Comparison of ENCODE assay signal across 8 cellular contexts in the genomic region with DNA sequence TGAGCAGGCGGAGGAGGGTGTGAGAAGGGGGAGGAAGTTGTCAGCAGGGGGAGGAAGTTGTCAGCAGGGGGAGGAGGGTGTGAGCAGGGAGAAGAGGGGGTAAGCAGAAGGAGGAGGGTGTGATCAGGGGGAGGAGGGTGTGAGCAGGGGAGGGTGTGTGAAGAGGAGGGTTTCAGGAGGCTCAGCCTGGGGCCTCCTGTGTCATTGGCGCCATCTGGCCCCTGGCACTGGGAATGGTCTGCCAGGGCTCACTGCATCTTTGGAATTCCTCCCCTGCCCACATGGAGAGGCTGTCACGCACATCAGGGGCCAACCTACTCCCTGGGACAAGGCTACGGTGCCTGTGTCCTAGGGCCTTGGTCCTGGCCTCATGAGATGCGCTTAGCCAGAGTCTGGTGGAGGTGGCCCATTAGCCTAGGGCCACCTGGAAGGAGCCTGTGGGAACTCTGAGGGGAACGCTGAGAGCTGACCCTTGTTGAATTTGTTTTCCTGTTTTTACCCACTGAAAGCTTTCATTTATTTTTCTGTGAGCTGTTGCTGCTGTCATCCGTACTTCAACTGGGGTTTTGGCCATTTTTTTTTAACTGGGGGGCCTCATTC. TPM values are rescaled to one million over a fixed set of nuclear protein-coding genes. Genes with fewer than 3 reads are reported as not detected.
A peak's percentile ranks its signal among the peaks of the same experiment; 100 is the strongest.
DNase-seq lines count a peak whose midpoint lies in the region; ATAC-seq and TF ChIP-seq lines count a peak whose summit lies in the region.

No MANE protein-coding gene starts in this region.

- peaks cover 11% of the 10 kb centered on the region for H3K27me3 ChIP-seq in left ventricle myocardium inferior (ENCODE audit: low read depth)

- H3K4me3 ChIP-seq in left ventricle myocardium inferior = no peak overlapping the region

- no peaks in the 10 kb centered on the region for H3K9me3 Mint-ChIP-seq in activated CD4-positive, alpha-beta T cell treated with anti-CD3 and anti-CD28 coated beads, Interleukin-2, amount 10 ng/mL, durations not matched to agents 7 days and 5 days
- H3K9me3 Mint-ChIP-seq in activated CD4-positive, alpha-beta T cell treated with anti-CD3 and anti-CD28 coated beads, Interleukin-2, amount 10 ng/mL, durations not matched to agents 24 days and 14 days = no peaks in the 10 kb centered on the region
- H3K9me3 Mint-ChIP-seq in activated B cell treated with CpG ODN at 0.5 μM for 24 hours = peaks cover 3% of the 10 kb centered on the region

- intact Hi-C loops in activated CD4-positive, alpha-beta T cell treated with anti-CD3 and anti-CD28 coated beads, Interleukin-2, amount 10 ng/mL, durations not matched to agents 24 days and 14 days (cut with micrococcal nuclease) = loop anchor here (1.0 kb wide), 1 partner anchor 66 kb away; no protein-coding TSS in a partner anchor
- intact Hi-C loops in activated B cell treated with CpG ODN at 0.5 μM for 24 hours (cut with micrococcal nuclease) (no loop called here), left ventricle myocardium inferior (cut with micrococcal nuclease) (no loop called here)

- POLR2A ChIA-PET in activated CD4-positive, alpha-beta T cell treated with anti-CD3 and anti-CD28 coated beads, Interleukin-2, amount 10 ng/mL, durations not matched to agents 7 days and 5 days (lab: Charles Lee) = no interaction called here
- POLR2A ChIA-PET in activated B cell treated with CpG ODN at 0.5 μM for 24 hours (lab: Charles Lee) = no interaction called here

- CTCF ChIA-PET in activated CD4-positive, alpha-beta T cell treated with anti-CD3 and anti-CD28 coated beads, Interleukin-2, amount 10 ng/mL, durations not matched to agents 7 days and 5 days (lab: Charles Lee) = interaction anchor here (0.8 kb wide), 1 partner anchor 84 kb away, joined by 3 read pairs; no protein-coding TSS in a partner anchor
- CTCF ChIA-PET in activated B cell treated with CpG ODN at 0.5 μM for 24 hours (lab: Charles Lee) = no interaction called here

- ATAC-seq in activated B cell treated with CpG ODN at 0.5 μM for 24 hours (ENCODE audit: low read depth) = no peak
- no peak for ATAC-seq in GM19395 (IDR thresholded peaks at IDR 0.05; ENCODE audit: unreplicated experiment)
- no peak for ATAC-seq in GM18519 (IDR thresholded peaks at IDR 0.05; ENCODE audit: low FRiP score, unreplicated experiment)

- H3K9me3 ChIP-seq in left ventricle myocardium inferior (replicated peaks) = peaks cover 5% of the 10 kb centered on the region

- TF ChIP-seq CTCF in activated B cell treated with CpG ODN at 0.5 μM for 24 hours (IDR thresholded peaks at IDR 0.05) (no peak), left ventricle myocardium inferior (IDR thresholded peaks at IDR 0.05; ENCODE audit: borderline replicate concordance) (peak; percentile 51)

- H3K36me3 Mint-ChIP-seq in activated CD4-positive, alpha-beta T cell treated with anti-CD3 and anti-CD28 coated beads, Interleukin-2, amount 10 ng/mL, durations not matched to agents 7 days and 5 days (ENCODE audit: low read depth) = no peaks in the 10 kb centered on the region
- no peaks in the 10 kb centered on the region for H3K36me3 Mint-ChIP-seq in activated CD4-positive, alpha-beta T cell treated with anti-CD3 and anti-CD28 coated beads, Interleukin-2, amount 10 ng/mL, durations not matched to agents 24 days and 14 days (ENCODE audit: low read depth)
- no peaks in the 10 kb centered on the region for H3K36me3 Mint-ChIP-seq in activated B cell treated with CpG ODN at 0.5 μM for 24 hours (ENCODE audit: low read depth)

- H3K4me1 Mint-ChIP-seq in activated CD4-positive, alpha-beta T cell treated with anti-CD3 and anti-CD28 coated beads, Interleukin-2, amount 10 ng/mL, durations not matched to agents 7 days and 5 days = peaks cover 6% of the 10 kb centered on the region
- H3K4me1 Mint-ChIP-seq in activated CD4-positive, alpha-beta T cell treated with anti-CD3 and anti-CD28 coated beads, Interleukin-2, amount 10 ng/mL, durations not matched to agents 24 days and 14 days = peaks cover 5% of the 10 kb centered on the region
- H3K4me1 Mint-ChIP-seq in activated B cell treated with CpG ODN at 0.5 μM for 24 hours = peaks cover 14% of the 10 kb centered on the region

- peak overlapping the region; percentile 84 for H3K27ac ChIP-seq in left ventricle myocardium inferior (replicated peaks)

- H3K4me1 ChIP-seq in left ventricle myocardium inferior = peaks cover 44% of the 10 kb centered on the region

- peaks cover 23% of the 10 kb centered on the region for H3K27me3 Mint-ChIP-seq in activated CD4-positive, alpha-beta T cell treated with anti-CD3 and anti-CD28 coated beads, Interleukin-2, amount 10 ng/mL, durations not matched to agents 7 days and 5 days
- peaks cover 27% of the 10 kb centered on the region for H3K27me3 Mint-ChIP-seq in activated CD4-positive, alpha-beta T cell treated with anti-CD3 and anti-CD28 coated beads, Interleukin-2, amount 10 ng/mL, durations not matched to agents 24 days and 14 days
- H3K27me3 Mint-ChIP-seq in activated B cell treated with CpG ODN at 0.5 μM for 24 hours = peaks cover 13% of the 10 kb centered on the region

- DNase-seq in activated CD4-positive, alpha-beta T cell treated with anti-CD3 and anti-CD28 coated beads, Interleukin-2, amount 10 ng/mL, durations not matched to agents 7 days and 5 days = peak; percentile 6
- no peak for DNase-seq in activated CD4-positive, alpha-beta T cell treated with anti-CD3 and anti-CD28 coated beads, Interleukin-2, amount 10 ng/mL, durations not matched to agents 24 days and 14 days
- DNase-seq in MV-4-11 (lab: John Stamatoyannopoulos, UW) (peak; percentile 50), activated B cell treated with CpG ODN at 0.5 μM for 24 hours (peak; percentile 2), left ventricle myocardium inferior (no peak), ureter (ENCODE audit: low spot score) (peak; percentile 41)

- H3K27ac Mint-ChIP-seq in activated CD4-positive, alpha-beta T cell treated with anti-CD3 and anti-CD28 coated beads, Interleukin-2, amount 10 ng/mL, durations not matched to agents 7 days and 5 days = no peak overlapping the region
- H3K27ac Mint-ChIP-seq in activated CD4-positive, alpha-beta T cell treated with anti-CD3 and anti-CD28 coated beads, Interleukin-2, amount 10 ng/mL, durations not matched to agents 24 days and 14 days = no peak overlapping the region
- no peak overlapping the region for H3K27ac Mint-ChIP-seq in activated B cell treated with CpG ODN at 0.5 μM for 24 hours

- no peak overlapping the region for H3K4me3 Mint-ChIP-seq in activated CD4-positive, alpha-beta T cell treated with anti-CD3 and anti-CD28 coated beads, Interleukin-2, amount 10 ng/mL, durations not matched to agents 7 days and 5 days
- no peak overlapping the region for H3K4me3 Mint-ChIP-seq in activated CD4-positive, alpha-beta T cell treated with anti-CD3 and anti-CD28 coated beads, Interleukin-2, amount 10 ng/mL, durations not matched to agents 24 days and 14 days
- H3K4me3 Mint-ChIP-seq in activated B cell treated with CpG ODN at 0.5 μM for 24 hours = no peak overlapping the region

- no peaks in the 10 kb centered on the region for H3K36me3 ChIP-seq in left ventricle myocardium inferior

RNA-seq across cellular contexts. Expression of gene CAMK2B, which starts 18.0 kb away (rescaled TPM):
- total RNA-seq in activated CD4-positive, alpha-beta T cell treated with anti-CD3 and anti-CD28 coated beads, Interleukin-2, amount 10 ng/mL, durations not matched to agents 7 days and 5 days = not detected
- total RNA-seq in activated CD4-positive, alpha-beta T cell treated with anti-CD3 and anti-CD28 coated beads, Interleukin-2, amount 10 ng/mL, durations not matched to agents 24 days and 14 days = 1.3 and 1.6 TPM in 2 replicates
- 0.17 and 0.58 TPM in 2 replicates for total RNA-seq in activated B cell treated with CpG ODN at 0.5 μM for 24 hours
- total RNA-seq in left ventricle myocardium inferior = 98.0 TPM
- total RNA-seq in ureter = not detected

Comparison
In these comparisons a context has a peak if more than half of its experiments do, and no peak if none do; other contexts are left out.
1. DNase-seq: peak in activated CD4-positive, alpha-beta T cell treated with anti-CD3 and anti-CD28 coated beads, Interleukin-2, amount 10 ng/mL, durations not matched to agents 7 days and 5 days (single experiment), MV-4-11 (single experiment), activated B cell treated with CpG ODN at 0.5 μM for 24 hours (single experiment) and ureter (single experiment); none in activated CD4-positive, alpha-beta T cell treated with anti-CD3 and anti-CD28 coated beads, Interleukin-2, amount 10 ng/mL, durations not matched to agents 24 days and 14 days (single experiment) and left ventricle myocardium inferior (single experiment).
2. RNA of gene CAMK2B, which starts 18.0 kb away (total RNA-seq): 98.0 TPM in left ventricle myocardium inferior (single experiment); 1.3 to 1.6 TPM in activated CD4-positive, alpha-beta T cell treated with anti-CD3 and anti-CD28 coated beads, Interleukin-2, amount 10 ng/mL, durations not matched to agents 24 days and 14 days, 0.17 to 0.58 TPM in activated B cell treated with CpG ODN at 0.5 μM for 24 hours, not detected in ureter (single experiment) and not detected in activated CD4-positive, alpha-beta T cell treated with anti-CD3 and anti-CD28 coated beads, Interleukin-2, amount 10 ng/mL, durations not matched to agents 7 days and 5 days; every median in the first group is over 10 times any median in the second.